In the genomic region with DNA sequence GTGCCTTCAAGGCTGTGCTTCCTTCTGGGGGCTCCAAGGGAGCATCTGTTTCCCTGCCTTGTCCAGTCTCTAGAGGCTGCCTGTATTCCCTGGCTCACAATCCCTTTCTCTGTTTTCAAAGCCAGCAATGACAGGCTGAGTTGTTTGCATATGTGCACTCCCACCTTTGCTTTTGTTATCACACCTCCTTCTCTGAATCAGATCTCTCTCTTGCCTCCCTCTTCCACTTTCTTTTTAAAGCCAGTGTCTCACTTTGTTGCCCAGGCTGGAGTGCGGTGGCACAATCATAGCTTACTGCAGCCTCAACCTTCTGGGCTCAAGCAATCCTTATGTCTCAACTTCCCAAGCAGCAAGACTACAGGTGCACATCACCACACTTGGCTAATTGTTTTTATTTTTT, we compare ENCODE assay signal across 1 cellular context.
TF ChIP-seq lines count a peak whose summit lies in the region.

No MANE protein-coding gene starts in this region.

TF ChIP-seq in SK-N-SH, 30 proteins besides CTCF, POLR2A, EP300 and RAD21:
- no peak for TF ChIP-seq MEF2A (IDR thresholded peaks at IDR 0.05; ENCODE audit: borderline replicate concordance, low read depth)
- no peak for TF ChIP-seq YY1 (IDR thresholded peaks at IDR 0.05; ENCODE audit: low read depth)
- TF ChIP-seq, protein P1, sequence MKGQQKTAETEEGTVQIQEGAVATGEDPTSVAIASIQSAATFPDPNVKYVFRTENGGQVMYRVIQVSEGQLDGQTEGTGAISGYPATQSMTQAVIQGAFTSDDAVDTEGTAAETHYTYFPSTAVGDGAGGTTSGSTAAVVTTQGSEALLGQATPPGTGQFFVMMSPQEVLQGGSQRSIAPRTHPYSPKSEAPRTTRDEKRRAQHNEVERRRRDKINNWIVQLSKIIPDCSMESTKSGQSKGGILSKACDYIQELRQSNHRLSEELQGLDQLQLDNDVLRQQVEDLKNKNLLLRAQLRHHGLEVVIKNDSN (IDR thresholded peaks at IDR 0.05; ENCODE audit: borderline replicate concordance, low read depth), result no peak
- TF ChIP-seq, protein P2, sequence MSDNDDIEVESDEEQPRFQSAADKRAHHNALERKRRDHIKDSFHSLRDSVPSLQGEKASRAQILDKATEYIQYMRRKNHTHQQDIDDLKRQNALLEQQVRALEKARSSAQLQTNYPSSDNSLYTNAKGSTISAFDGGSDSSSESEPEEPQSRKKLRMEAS (IDR thresholded peaks at IDR 0.05; ENCODE audit: low read depth), result no peak
- TF ChIP-seq RXRA (IDR thresholded peaks at IDR 0.05; ENCODE audit: borderline replicate concordance, low read depth), result no peak
- TF ChIP-seq, protein P3, sequence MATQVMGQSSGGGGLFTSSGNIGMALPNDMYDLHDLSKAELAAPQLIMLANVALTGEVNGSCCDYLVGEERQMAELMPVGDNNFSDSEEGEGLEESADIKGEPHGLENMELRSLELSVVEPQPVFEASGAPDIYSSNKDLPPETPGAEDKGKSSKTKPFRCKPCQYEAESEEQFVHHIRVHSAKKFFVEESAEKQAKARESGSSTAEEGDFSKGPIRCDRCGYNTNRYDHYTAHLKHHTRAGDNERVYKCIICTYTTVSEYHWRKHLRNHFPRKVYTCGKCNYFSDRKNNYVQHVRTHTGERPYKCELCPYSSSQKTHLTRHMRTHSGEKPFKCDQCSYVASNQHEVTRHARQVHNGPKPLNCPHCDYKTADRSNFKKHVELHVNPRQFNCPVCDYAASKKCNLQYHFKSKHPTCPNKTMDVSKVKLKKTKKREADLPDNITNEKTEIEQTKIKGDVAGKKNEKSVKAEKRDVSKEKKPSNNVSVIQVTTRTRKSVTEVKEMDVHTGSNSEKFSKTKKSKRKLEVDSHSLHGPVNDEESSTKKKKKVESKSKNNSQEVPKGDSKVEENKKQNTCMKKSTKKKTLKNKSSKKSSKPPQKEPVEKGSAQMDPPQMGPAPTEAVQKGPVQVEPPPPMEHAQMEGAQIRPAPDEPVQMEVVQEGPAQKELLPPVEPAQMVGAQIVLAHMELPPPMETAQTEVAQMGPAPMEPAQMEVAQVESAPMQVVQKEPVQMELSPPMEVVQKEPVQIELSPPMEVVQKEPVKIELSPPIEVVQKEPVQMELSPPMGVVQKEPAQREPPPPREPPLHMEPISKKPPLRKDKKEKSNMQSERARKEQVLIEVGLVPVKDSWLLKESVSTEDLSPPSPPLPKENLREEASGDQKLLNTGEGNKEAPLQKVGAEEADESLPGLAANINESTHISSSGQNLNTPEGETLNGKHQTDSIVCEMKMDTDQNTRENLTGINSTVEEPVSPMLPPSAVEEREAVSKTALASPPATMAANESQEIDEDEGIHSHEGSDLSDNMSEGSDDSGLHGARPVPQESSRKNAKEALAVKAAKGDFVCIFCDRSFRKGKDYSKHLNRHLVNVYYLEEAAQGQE (IDR thresholded peaks at IDR 0.05; ENCODE audit: low read depth, low read length), result no peak
- TF ChIP-seq GATA2 (CRISPR knock-in tag; IDR thresholded peaks at IDR 0.05), result no peak
- TF ChIP-seq MXI1 (IDR thresholded peaks at IDR 0.05; ENCODE audit: low read depth, low read length), result no peak
- no peak for TF ChIP-seq SMC3 (IDR thresholded peaks at IDR 0.05; ENCODE audit: low read depth, low read length)
- no peak for TF ChIP-seq FOSL2 (IDR thresholded peaks at IDR 0.05; ENCODE audit: borderline replicate concordance, low read depth)
- TF ChIP-seq, protein P4, sequence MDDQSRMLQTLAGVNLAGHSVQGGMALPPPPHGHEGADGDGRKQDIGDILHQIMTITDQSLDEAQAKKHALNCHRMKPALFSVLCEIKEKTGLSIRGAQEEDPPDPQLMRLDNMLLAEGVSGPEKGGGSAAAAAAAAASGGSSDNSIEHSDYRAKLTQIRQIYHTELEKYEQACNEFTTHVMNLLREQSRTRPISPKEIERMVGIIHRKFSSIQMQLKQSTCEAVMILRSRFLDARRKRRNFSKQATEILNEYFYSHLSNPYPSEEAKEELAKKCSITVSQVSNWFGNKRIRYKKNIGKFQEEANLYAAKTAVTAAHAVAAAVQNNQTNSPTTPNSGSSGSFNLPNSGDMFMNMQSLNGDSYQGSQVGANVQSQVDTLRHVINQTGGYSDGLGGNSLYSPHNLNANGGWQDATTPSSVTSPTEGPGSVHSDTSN (IDR thresholded peaks at IDR 0.05), result no peak
- no peak for TF ChIP-seq TEAD4 (IDR thresholded peaks at IDR 0.05; ENCODE audit: borderline replicate concordance, insufficient read depth)
- TF ChIP-seq GABPA (IDR thresholded peaks at IDR 0.05; ENCODE audit: low read depth), result no peak
- no peak for TF ChIP-seq FOXJ3 (CRISPR knock-in tag; IDR thresholded peaks at IDR 0.05)
- no peak for TF ChIP-seq TCF12 (IDR thresholded peaks at IDR 0.05)
- no peak for TF ChIP-seq JUND (IDR thresholded peaks at IDR 0.05)
- no peak for TF ChIP-seq EZH2phosphoT487 (IDR thresholded peaks at IDR 0.05; ENCODE audit: borderline replicate concordance, low read depth)
- TF ChIP-seq RFX5 (IDR thresholded peaks at IDR 0.05; ENCODE audit: low read length), result no peak
- no peak for TF ChIP-seq SIN3A (IDR thresholded peaks at IDR 0.05; ENCODE audit: borderline replicate concordance, low read depth, low read length)
- no peak for TF ChIP-seq ELF1 (IDR thresholded peaks at IDR 0.05)
TF ChIP-seq in SK-N-SH: peak in this region for 0.
